ENCODE assay signal across 1 cellular context in genomic region chr22:21020802-21021429, GRCh38.
TF ChIP-seq lines count a peak whose summit lies in the region.

No MANE protein-coding gene starts in this region.

TF ChIP-seq in A549, 52 proteins besides CTCF, POLR2A, EP300 and RAD21 (continued from another document):
- TF ChIP-seq ELK1 (IDR thresholded peaks at IDR 0.05; ENCODE audit: low read depth, low read length) (no peak), SREBF2 (IDR thresholded peaks at IDR 0.05) (no peak), NFE2L2 (conservative IDR thresholded peaks at IDR 0.05; ENCODE audit: low read length) (no peak), ZFP36 (IDR thresholded peaks at IDR 0.05; ENCODE audit: borderline replicate concordance, partially characterized antibody) (no peak), CHD2 (IDR thresholded peaks at IDR 0.05; ENCODE audit: low read length, partially characterized antibody) (no peak), FOSL2 (IDR thresholded peaks at IDR 0.05) (no peak), FOSL2 (CRISPR knock-in tag; IDR thresholded peaks at IDR 0.05) (no peak), CEBPB (IDR thresholded peaks at IDR 0.05) (no peak), FOSB (CRISPR knock-in tag; IDR thresholded peaks at IDR 0.05) (no peak), PHF8 (IDR thresholded peaks at IDR 0.05; ENCODE audit: borderline replicate concordance, low read depth) (no peak), RCOR1 (IDR thresholded peaks at IDR 0.05; ENCODE audit: low read depth, low read length) (no peak), JUNB (IDR thresholded peaks at IDR 0.05) (no peak), GATA3 (IDR thresholded peaks at IDR 0.05; ENCODE audit: borderline replicate concordance) (no peak), REST (IDR thresholded peaks at IDR 0.05) (no peak)
